In genomic region chr7:24573008-24573553, GRCh38 we compare ENCODE assay signal across 8 cellular contexts. TPM values are rescaled to one million over a fixed set of nuclear protein-coding genes. Genes with fewer than 3 reads are reported as not detected.
DNase-seq lines count a peak whose midpoint lies in the region; ATAC-seq and TF ChIP-seq lines count a peak whose summit lies in the region.

TSS of gene PALS2 (plus strand) at chr7:24573452. CDS start at chr7:24623668, 50,216 bp downstream.

- H3K36me3 Mint-ChIP-seq in natural killer cell = no peaks in the 10 kb centered on the region

- peak; percentile 48 for ATAC-seq in GM21360 (IDR thresholded peaks at IDR 0.05; ENCODE audit: unreplicated experiment)
- ATAC-seq in natural killer cell = peak; percentile 72 to 82 (median 76)
- ATAC-seq in stimulated activated naive CD8-positive, alpha-beta T cell treated with anti-CD3 and anti-CD28 coated beads, Interleukin-15, Interleukin-2, amounts not matched to agents 100 U/mL and 50 U/mL, for 24 hours = peak; percentile 59

- H3K9me3 ChIP-seq in Peyer's patch = no peaks in the 10 kb centered on the region

- H3K4me3 ChIP-seq in Peyer's patch = peak within 1 kb of the TSS; percentile 61 to 92 (median 85)
- peak within 1 kb of the TSS; percentile 81 for H3K4me3 ChIP-seq in fibroblast of mammary gland (ENCODE audit: control insufficient read depth, low read depth, low read length)

- in situ Hi-C loops in Caki2 (cut with HindIII; ENCODE audit: low pct_unique_long_range_greater_than_20kb, low sequenced_read_pairs) = no loop called here

- H3K27me3 Mint-ChIP-seq in natural killer cell (ENCODE audit: low read depth in 2 of 2) = peaks cover 24 to 28% of the 10 kb centered on the region in 2 donors

- no peaks in the 10 kb centered on the region for H3K27me3 ChIP-seq in Peyer's patch

- peaks cover 24 to 26% of the 10 kb centered on the region in 2 donors for H3K4me1 Mint-ChIP-seq in natural killer cell

- intact Hi-C loops in natural killer cell (cut with micrococcal nuclease) = loop anchor here (5.0 kb wide), 2 partner anchors 131 to 281 kb away; no protein-coding TSS in a partner anchor

- H3K4me1 ChIP-seq in Peyer's patch = peaks cover 0 to 7% (median 3%) of the 10 kb centered on the region in 4 donors

- peak; percentile 26 to 36 for TF ChIP-seq POLR2A in Peyer's patch (IDR thresholded peaks at IDR 0.05)

- no peaks in the 10 kb centered on the region for H3K9me3 Mint-ChIP-seq in natural killer cell

- DNase-seq in Caki2 (ENCODE audit: low read depth) = peak; percentile 88
- peak; percentile 68 for DNase-seq in HT1080 (ENCODE audit: low read depth)
- peak; percentile 71 to 90 (median 87) for DNase-seq in Peyer's patch
- peak; percentile 55 to 68 for DNase-seq in activated T-helper 1 cell treated with anti-CD3 and anti-CD28 coated beads, Interleukin-2, amount 50 U/mL, for 16 hours (ENCODE audit: low read depth in 1 of 2, low spot score in 1 of 2)
- DNase-seq in fibroblast of mammary gland (ENCODE audit: low read depth) = peak; percentile 57
- DNase-seq in natural killer cell = peak; percentile 72
- DNase-seq in stimulated activated naive CD8-positive, alpha-beta T cell treated with anti-CD3 and anti-CD28 coated beads, Interleukin-15, Interleukin-2, amounts not matched to agents 100 U/mL and 50 U/mL, for 24 hours = peak; percentile 82

- H3K27ac ChIP-seq in Peyer's patch = peak within 1 kb of the TSS; percentile 56 to 86 (median 80)

- H3K36me3 ChIP-seq in Peyer's patch = no peaks in the 10 kb centered on the region

- peak within 1 kb of the TSS; percentile 64 to 82 for H3K27ac Mint-ChIP-seq in natural killer cell

- peak within 1 kb of the TSS; percentile 95 for H3K4me3 Mint-ChIP-seq in natural killer cell

- no peak for TF ChIP-seq CTCF in Peyer's patch (IDR thresholded peaks at IDR 0.05)
- TF ChIP-seq CTCF in fibroblast of mammary gland (conservative IDR thresholded peaks at IDR 0.05; ENCODE audit: control insufficient read depth, insufficient read depth, low read depth, low read length) = no peak
- no peak for TF ChIP-seq CTCF in natural killer cell (IDR thresholded peaks at IDR 0.05)

RNA-seq across cellular contexts. Expression of gene PALS2, which starts in this region (rescaled TPM):
- total RNA-seq in Caki2 (2014; rRNA removed; shearing (Covaris generic); ENCODE audit: low replicate concordance) = 58.6 and 60.2 TPM in 2 replicates
- total RNA-seq in HT1080 (2014; rRNA removed; shearing (Covaris generic)) = 16.9 and 23.6 TPM in 2 replicates
- 22.5 and 27.3 TPM in 2 replicates for polyA plus RNA-seq in HT1080 (2015; cell fraction: cytosol; rRNA removed)
- 15.1 and 20.7 TPM in 2 replicates for polyA plus RNA-seq in HT1080 (2015; cell fraction: nucleus; rRNA removed)
- 10 to 100 TPM; 15.3 to 24.8 (median 20.3) TPM for total RNA-seq in Peyer's patch
- 10 to 100 TPM; 15.2 to 16.3 (median 15.4) TPM for total RNA-seq in natural killer cell

Comparison
In these comparisons a context has a peak if more than half of its experiments do, and no peak if none do; other contexts are left out.
1. Peak in every context shown above with its lines: DNase-seq, ATAC-seq, H3K4me3 ChIP-seq and H3K27ac ChIP-seq.